Comparison of ENCODE assay signal across 9 cellular contexts in genomic region chr19:14383898-14384669, GRCh38. TPM values are rescaled to one million over a fixed set of nuclear protein-coding genes. Genes with fewer than 3 reads are reported as not detected.
DNase-seq lines count a peak whose midpoint lies in the region; ATAC-seq and TF ChIP-seq lines count a peak whose summit lies in the region.
"Had no signal": no experiment of that assay in that cellular context is flagged by ENCODE, and none has a peak within 500 bp of the region (broad histone marks: within the 10 kb centered on the region; RNA-seq: fewer than 3 reads in every experiment).

No MANE protein-coding gene starts in this region.

- H4K20me1 ChIP-seq in PC-9 (ENCODE audit: insufficient read depth), result no peaks in the 10 kb centered on the region

- DNase-seq in activated CD4-positive, alpha-beta T cell treated with anti-CD3 and anti-CD28 coated beads for 1 hour, result peak; percentile 61
- DNase-seq in activated CD4-positive, alpha-beta T cell treated with anti-CD3 and anti-CD28 coated beads, Interleukin-2, amount 50 U/mL, for 4 hours, result no peak
- DNase-seq in PC-9, result peak in 1 of 2 experiments; percentile 14
- DNase-seq in activated naive CD4-positive, alpha-beta T cell treated with anti-CD3 and anti-CD28 coated beads, Interleukin-2, amount 50 U/mL, for 72 hours (ENCODE audit: low spot score in 2 of 2), result peak in 1 of 2 donors; percentile 87
- peak; percentile 35 for DNase-seq in kidney tubule cell (ENCODE audit: low spot score)
- peak; percentile 77 for DNase-seq in stimulated activated naive B cell treated with anti-CD40 and anti-IgM and Interleukin-4, amounts not matched to agents 10 μg/mL and 1 μg/mL and 100 μg/mL, for 72 hours
- no peak for DNase-seq in hippocampal formation (lab: John Stamatoyannopoulos, UW)

- peak overlapping the region; percentile 77 to 82 for H3K4me3 Mint-ChIP-seq in stimulated activated naive B cell treated with anti-CD40 and anti-IgM and Interleukin-4, amounts not matched to agents 10 μg/mL and 1 μg/mL and 100 μg/mL, for 72 hours

- peaks cover 51% of the 10 kb centered on the region for H3F3A ChIP-seq in PC-9 (ENCODE audit: insufficient read depth, low read depth)

- peak overlapping the region; percentile 52 for H3K4me2 ChIP-seq in PC-9

- H3K9me2 ChIP-seq in PC-9 (ENCODE audit: insufficient read depth), result no peaks in the 10 kb centered on the region

- H3K79me2 ChIP-seq in PC-9 (ENCODE audit: low read depth), result peaks cover 15% of the 10 kb centered on the region

- H3K9me3 ChIP-seq in PC-9 (ENCODE audit: insufficient read depth, low read depth), result no peaks in the 10 kb centered on the region

- no peaks in the 10 kb centered on the region for H3K27me3 Mint-ChIP-seq in stimulated activated naive B cell treated with anti-CD40 and anti-IgM and Interleukin-4, amounts not matched to agents 10 μg/mL and 1 μg/mL and 100 μg/mL, for 72 hours

- H3K27me3 ChIP-seq in PC-9 (ENCODE audit: insufficient read depth, low read depth), result no peaks in the 10 kb centered on the region

- ATAC-seq in activated naive CD4-positive, alpha-beta T cell treated with anti-CD3 and anti-CD28 coated beads, Interleukin-2, amount 50 U/mL, for 72 hours, result peak; percentile 39 to 40
- ATAC-seq in stimulated activated naive B cell treated with anti-CD40 and anti-IgM and Interleukin-4, amounts not matched to agents 10 μg/mL and 1 μg/mL and 100 μg/mL, for 72 hours (replicated peaks), result peak; percentile 54 to 62
- ATAC-seq in HG03108 (IDR thresholded peaks at IDR 0.05; ENCODE audit: unreplicated experiment), result no peak

- H3K4me1 ChIP-seq in PC-9 (replicated peaks; ENCODE audit: insufficient read depth), result peaks cover 36% of the 10 kb centered on the region

- H3K36me3 Mint-ChIP-seq in activated naive CD4-positive, alpha-beta T cell treated with anti-CD3 and anti-CD28 coated beads, Interleukin-2, amount 50 U/mL, for 72 hours, result peaks cover 42 to 47% of the 10 kb centered on the region in 2 donors
- H3K36me3 Mint-ChIP-seq in stimulated activated naive B cell treated with anti-CD40 and anti-IgM and Interleukin-4, amounts not matched to agents 10 μg/mL and 1 μg/mL and 100 μg/mL, for 72 hours, result peaks cover 7 to 25% of the 10 kb centered on the region in 2 donors

- no peak overlapping the region for H2AFZ ChIP-seq in PC-9

- H3K27ac Mint-ChIP-seq in activated naive CD4-positive, alpha-beta T cell treated with anti-CD3 and anti-CD28 coated beads, Interleukin-2, amount 50 U/mL, for 72 hours, result peak overlapping the region; percentile 96 to 97
- peak overlapping the region; percentile 87 for H3K27ac Mint-ChIP-seq in stimulated activated naive B cell treated with anti-CD40 and anti-IgM and Interleukin-4, amounts not matched to agents 10 μg/mL and 1 μg/mL and 100 μg/mL, for 72 hours

- peak overlapping the region; percentile 10; the same call in 1 of the 2 replicates for H3K4me3 ChIP-seq in PC-9

- intact Hi-C loops in PC-9 (cut with micrococcal nuclease; ENCODE audit: unreplicated experiment), result no loop called here

- no TSS peak for BruUV-seq in PC-9 (replicated peaks; lab: Mats Ljungman, UMichigan)

- peak overlapping the region; percentile 30 for H3K27ac ChIP-seq in PC-9
- H3K27ac ChIP-seq: C4-2B had no signal

- CTCF ChIA-PET in PC-9 (lab: Charles Lee), result no interaction called here

- peaks cover 35 to 57% of the 10 kb centered on the region in 2 donors for H3K4me1 Mint-ChIP-seq in stimulated activated naive B cell treated with anti-CD40 and anti-IgM and Interleukin-4, amounts not matched to agents 10 μg/mL and 1 μg/mL and 100 μg/mL, for 72 hours

- POLR2A ChIA-PET in PC-9 (lab: Charles Lee; ENCODE audit: unreplicated experiment), result no interaction called here

- no peaks in the 10 kb centered on the region for H3K36me3 ChIP-seq in PC-9 (ENCODE audit: low read depth)

- H3K9me3 Mint-ChIP-seq in activated naive CD4-positive, alpha-beta T cell treated with anti-CD3 and anti-CD28 coated beads, Interleukin-2, amount 50 U/mL, for 72 hours, result no peaks in the 10 kb centered on the region
- H3K9me3 Mint-ChIP-seq in stimulated activated naive B cell treated with anti-CD40 and anti-IgM and Interleukin-4, amounts not matched to agents 10 μg/mL and 1 μg/mL and 100 μg/mL, for 72 hours, result no peaks in the 10 kb centered on the region

- no peak for TF ChIP-seq CTCF in PC-9 (conservative IDR thresholded peaks at IDR 0.05)

RNA-seq across cellular contexts. Expression of gene ADGRE5, which starts 2.8 kb away (rescaled TPM):
- total RNA-seq in PC-9 (2021), result 61.1 and 68.2 TPM in 2 replicates
- 100 to 1,000 TPM; 222 to 256 TPM for total RNA-seq in activated naive CD4-positive, alpha-beta T cell treated with anti-CD3 and anti-CD28 coated beads, Interleukin-2, amount 50 U/mL, for 72 hours

RNA-seq across cellular contexts. Expression of gene DDX39A, which starts 35.1 kb away (rescaled TPM):
- total RNA-seq in PC-9 (2021), result 66.5 and 67.4 TPM in 2 replicates
- 100 to 1,000 TPM; 208 to 217 TPM for total RNA-seq in activated naive CD4-positive, alpha-beta T cell treated with anti-CD3 and anti-CD28 coated beads, Interleukin-2, amount 50 U/mL, for 72 hours

RNA-seq across cellular contexts. Expression of gene PKN1, which starts 49.0 kb away (rescaled TPM):
- total RNA-seq in PC-9 (2021), result 257 and 417 TPM in 2 replicates
- 100 to 1,000 TPM; 105 to 192 TPM for total RNA-seq in activated naive CD4-positive, alpha-beta T cell treated with anti-CD3 and anti-CD28 coated beads, Interleukin-2, amount 50 U/mL, for 72 hours

Comparison
In these comparisons a context has a peak if more than half of its experiments do, and no peak if none do; other contexts are left out.
1. DNase-seq: peak in activated CD4-positive, alpha-beta T cell treated with anti-CD3 and anti-CD28 coated beads for 1 hour (single experiment), kidney tubule cell (single experiment) and stimulated activated naive B cell treated with anti-CD40 and anti-IgM and Interleukin-4, amounts not matched to agents 10 μg/mL and 1 μg/mL and 100 μg/mL, for 72 hours (single experiment); none in activated CD4-positive, alpha-beta T cell treated with anti-CD3 and anti-CD28 coated beads, Interleukin-2, amount 50 U/mL, for 4 hours (0 of 2) and hippocampal formation (0 of 2).